ENCODE assay signal across 15 cellular contexts in the genomic region with DNA sequence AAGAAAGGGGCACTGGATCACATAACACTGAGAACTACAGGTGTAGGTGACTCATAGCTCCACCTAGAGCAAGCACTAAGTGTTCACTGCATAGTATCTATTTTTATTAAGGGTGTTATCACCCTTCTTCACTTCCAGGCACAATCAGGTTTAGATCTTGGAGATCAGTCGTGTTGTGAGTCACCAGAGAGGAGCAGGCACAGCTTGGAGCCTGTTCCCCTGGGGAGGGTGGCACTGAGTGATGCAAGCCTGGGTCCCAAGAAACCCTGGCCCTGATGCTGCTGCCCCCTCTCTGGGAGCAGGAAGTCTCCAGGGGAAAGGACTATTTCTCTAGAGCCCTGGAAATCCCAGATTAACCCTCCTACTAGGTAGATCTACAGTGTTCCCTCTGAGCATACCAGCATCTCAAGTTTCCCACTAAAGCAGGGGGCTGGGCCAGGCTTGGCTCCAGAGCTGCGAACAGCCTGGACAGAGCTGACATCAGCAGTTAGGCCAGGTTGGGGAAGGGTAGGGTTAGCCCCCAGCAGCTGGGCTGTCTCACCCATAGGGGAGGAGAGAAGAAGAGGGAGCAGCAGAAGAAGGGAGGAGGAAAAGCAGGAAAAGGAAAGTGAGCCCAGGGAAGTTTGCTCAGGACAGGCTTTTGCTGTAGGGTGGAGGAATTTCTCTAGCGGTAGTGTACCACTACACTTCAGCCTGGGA. TPM values are rescaled to one million over a fixed set of nuclear protein-coding genes. Genes with fewer than 3 reads are reported as not detected.
DNase-seq lines count a peak whose midpoint lies in the region; ATAC-seq and TF ChIP-seq lines count a peak whose summit lies in the region.
"Had no signal": no experiment of that assay in that cellular context is flagged by ENCODE, and none has a peak within 500 bp of the region (broad histone marks: within the 10 kb centered on the region; RNA-seq: fewer than 3 reads in every experiment).

No MANE protein-coding gene starts in this region.

- no peaks in the 10 kb centered on the region for H3K36me3 Mint-ChIP-seq in activated naive CD4-positive, alpha-beta T cell treated with anti-CD3 and anti-CD28 coated beads, Interleukin-2, amount 50 U/mL, for 24 hours

- H3K27ac Mint-ChIP-seq in activated naive CD4-positive, alpha-beta T cell treated with anti-CD3 and anti-CD28 coated beads, Interleukin-2, amount 50 U/mL, for 24 hours: peak overlapping the region; percentile 24
- H3K27ac Mint-ChIP-seq: T-helper 17 cell had no signal

- in situ Hi-C loops in transverse colon (cut with MboI; ENCODE audit: low pct_ligation_motif_present in 1 of 4, low pct_unique_long_range_greater_than_20kb in 1 of 4, low sequenced_read_pairs in 3 of 4): no loop called here

- H3K4me3 ChIP-seq in adipocyte (ENCODE audit: low read length) (no peak overlapping the region), transverse colon (no peak overlapping the region)

- H3K4me3 Mint-ChIP-seq in activated naive CD4-positive, alpha-beta T cell treated with anti-CD3 and anti-CD28 coated beads, Interleukin-2, amount 50 U/mL, for 24 hours: no peak overlapping the region
- H3K4me3 Mint-ChIP-seq: T-helper 17 cell had no signal

- H3K4me1 Mint-ChIP-seq in activated naive CD4-positive, alpha-beta T cell treated with anti-CD3 and anti-CD28 coated beads, Interleukin-2, amount 50 U/mL, for 24 hours: no peaks in the 10 kb centered on the region

- DNase-seq in activated naive CD4-positive, alpha-beta T cell (lab: John Stamatoyannopoulos, UW): no peak
- DNase-seq in adipocyte (ENCODE audit: low read depth): peak; percentile 46
- peak; percentile 22 for DNase-seq in kidney glomerular epithelial cell (lab: John Stamatoyannopoulos, UW)
- peak; percentile 62 for DNase-seq in transverse colon
- DNase-seq in NCI-H748 (lab: John Stamatoyannopoulos, UW; ENCODE audit: unreplicated experiment): no peak
- DNase-seq in RPMI8226: no peak
- DNase-seq: aorta, erythroblast, Kasumi-1, NCI-H524 treated with DMSO at 0.1 percent for 48 hours, T-helper 17 cell had no signal

- H3K36me3 ChIP-seq in adipocyte (ENCODE audit: control insufficient read depth, insufficient read depth, low read length, severe bottlenecking) (no peaks in the 10 kb centered on the region), transverse colon (no peaks in the 10 kb centered on the region)

- peaks cover 2% of the 10 kb centered on the region for H3K27me3 Mint-ChIP-seq in activated naive CD4-positive, alpha-beta T cell treated with anti-CD3 and anti-CD28 coated beads, Interleukin-2, amount 50 U/mL, for 24 hours

- TF ChIP-seq POLR2A in transverse colon (IDR thresholded peaks at IDR 0.05): no peak

- WGBS in transverse colon (ENCODE audit: low coverage in 1 of 2), 2 donors: 67 to 86% methylated on average over 1 to 3 of the region's 3 CpGs

- H3K4me1 ChIP-seq in adipocyte (ENCODE audit: control insufficient read depth, insufficient read depth, low read length): no peaks in the 10 kb centered on the region
- H3K4me1 ChIP-seq in transverse colon: peaks cover 8 to 26% (median 15%) of the 10 kb centered on the region in 4 donors

- TF ChIP-seq CTCF in transverse colon (IDR thresholded peaks at IDR 0.05): no peak

- no peak overlapping the region for H3K9ac ChIP-seq in adipocyte (ENCODE audit: low read length)

- H3K9me3 Mint-ChIP-seq in activated naive CD4-positive, alpha-beta T cell treated with anti-CD3 and anti-CD28 coated beads, Interleukin-2, amount 50 U/mL, for 24 hours: no peaks in the 10 kb centered on the region

- peak overlapping the region; percentile 48 to 71 (median 68) for H3K27ac ChIP-seq in transverse colon

- intact Hi-C loops in transverse colon (cut with DNase I; ENCODE audit: low total_unique reads): no loop called here

- H3K9me3 ChIP-seq in adipocyte (ENCODE audit: control insufficient read depth, low read length) (no peaks in the 10 kb centered on the region), transverse colon (no peaks in the 10 kb centered on the region)

- H3K27me3 ChIP-seq in adipocyte (replicated peaks; ENCODE audit: control insufficient read depth, insufficient read depth, low read length) (peaks cover 22% of the 10 kb centered on the region), transverse colon (no peaks in the 10 kb centered on the region)

- ATAC-seq in HG02571 (IDR thresholded peaks at IDR 0.05; ENCODE audit: unreplicated experiment): no peak
- ATAC-seq: T-helper 17 cell had no signal

- no peak for TF ChIP-seq EP300 in transverse colon (IDR thresholded peaks at IDR 0.05; ENCODE audit: low read depth)

RNA-seq across cellular contexts. Expression of a gene that starts 28.1 kb away (rescaled TPM):
- 10 to 100 TPM in 1 of 4 donors, 1 to 10 TPM in 1, not detected in 2; 6.6 to 77.8 TPM for total RNA-seq in transverse colon
- total RNA-seq: aorta, posterior vena cava, T-helper 17 cell, urinary bladder had no signal

RNA-seq across cellular contexts. Expression of a gene that starts 44.7 kb away (rescaled TPM):
- total RNA-seq in transverse colon: 100 to 1,000 TPM in 2 of 4 donors, 10 to 100 TPM in 2; 23.7 to 126 (median 93.7) TPM

RNA-seq across cellular contexts. Expression of a gene that starts 52.7 kb away (rescaled TPM):
- 100 to 1,000 TPM in 3 of 4 donors, 10 to 100 TPM in 1; 73.2 to 185 (median 131) TPM for total RNA-seq in transverse colon

RNA-seq across cellular contexts. Expression of a gene that starts 53.0 kb away (rescaled TPM):
- 100 to 1,000 TPM in 1 of 4 donors, 10 to 100 TPM in 3; 23.3 to 100 (median 56.5) TPM for total RNA-seq in transverse colon

Comparison
In these comparisons a context has a peak if more than half of its experiments do, and no peak if none do; other contexts are left out.
1. DNase-seq: peak in adipocyte (single experiment), kidney glomerular epithelial cell (single experiment) and transverse colon (single experiment); none in activated naive CD4-positive, alpha-beta T cell (0 of 4), NCI-H748 (single experiment) and RPMI8226 (single experiment).